Comparison of ENCODE assay signal across 16 cellular contexts in the genomic region with DNA sequence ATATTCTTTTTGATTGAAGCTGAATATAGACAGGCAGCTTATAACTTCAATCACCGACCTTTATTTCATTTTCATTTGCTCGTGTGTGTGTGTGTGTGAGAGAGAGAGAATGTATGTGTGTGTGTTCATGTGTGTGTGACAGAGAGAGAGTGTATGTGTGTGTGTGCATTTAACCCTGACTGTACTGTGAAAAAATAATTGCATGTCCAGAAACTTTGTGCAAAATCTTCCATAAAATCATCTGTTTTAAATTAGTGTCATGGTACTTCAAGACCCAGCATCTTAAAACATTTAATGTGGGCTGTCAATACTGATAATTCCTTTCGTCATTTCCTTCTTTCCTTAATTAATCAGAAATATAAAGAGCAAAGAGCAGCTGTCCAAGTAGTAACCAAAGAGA. TPM values are rescaled to one million over a fixed set of nuclear protein-coding genes. Genes with fewer than 3 reads are reported as not detected.
DNase-seq lines count a peak whose midpoint lies in the region; TF ChIP-seq lines count a peak whose summit lies in the region.
"Had no signal": no experiment of that assay in that cellular context is flagged by ENCODE, and none has a peak within 500 bp of the region (broad histone marks: within the 10 kb centered on the region; RNA-seq: fewer than 3 reads in every experiment).

No MANE protein-coding gene starts in this region.

- H3K4me1 ChIP-seq in Peyer's patch (no peaks in the 10 kb centered on the region), rectal smooth muscle tissue (ENCODE audit: control insufficient read depth, insufficient read depth, low read length) (peaks cover 11% of the 10 kb centered on the region)

- peak overlapping the region in 3 of 4 donors; percentile 31 to 68 (median 48) for H3K27ac ChIP-seq in Peyer's patch
- peak overlapping the region; percentile 64 for H3K27ac ChIP-seq in rectal smooth muscle tissue (ENCODE audit: low read depth, low read length)
- H3K27ac ChIP-seq: HL-60 had no signal

- H3K36me3 Mint-ChIP-seq in osteocyte (ENCODE audit: unreplicated experiment): peaks cover 16% of the 10 kb centered on the region

- peaks cover 46% of the 10 kb centered on the region for H3K4me1 Mint-ChIP-seq in osteocyte (ENCODE audit: unreplicated experiment)
- H3K4me1 Mint-ChIP-seq: B cell had no signal

- no peak overlapping the region for H3K9ac ChIP-seq in rectal smooth muscle tissue (ENCODE audit: low read length)

- H3K4me3 Mint-ChIP-seq in osteocyte (ENCODE audit: unreplicated experiment): no peak overlapping the region
- H3K4me3 Mint-ChIP-seq: B cell; dendritic cell treated with granulocyte-macrophage colony-stimulating factor and Interleukin-4, amounts not matched to agents 40 ng/mL and 50 ng/mL, for 4 days had no signal

- TF ChIP-seq POLR2A in Peyer's patch (IDR thresholded peaks at IDR 0.05): no peak

- CTCF ChIA-PET in AG04449 (lab: Yijun Ruan, JAX): interaction anchor here (0.6 to 6.7 kb wide), 11 partner anchors 9 to 203 kb away, joined by 3 to 100 read pairs (median 5); partner anchors contain the start of gene LUM

- POLR2A ChIA-PET in AG04449 (lab: Yijun Ruan, JAX): interaction anchor here (1.0 kb wide), 1 partner anchor 8 kb away, joined by 4 read pairs; no protein-coding TSS in a partner anchor

- no peaks in the 10 kb centered on the region for H3K36me3 ChIP-seq in Peyer's patch
- H3K36me3 ChIP-seq in rectal smooth muscle tissue (ENCODE audit: control insufficient read depth, insufficient read depth, low read length): no peaks in the 10 kb centered on the region

- H3K27me3 Mint-ChIP-seq in osteocyte (ENCODE audit: unreplicated experiment): no peaks in the 10 kb centered on the region
- H3K27me3 Mint-ChIP-seq: B cell; dendritic cell treated with granulocyte-macrophage colony-stimulating factor and Interleukin-4, amounts not matched to agents 40 ng/mL and 50 ng/mL, for 4 days had no signal

- H3K4me3 ChIP-seq in AG04449 (ENCODE audit: low read depth, low read length): peak overlapping the region; percentile 62
- peak overlapping the region in 2 of 4 donors; percentile 4 to 37 for H3K4me3 ChIP-seq in Peyer's patch
- H3K4me3 ChIP-seq in rectal smooth muscle tissue (ENCODE audit: low read length): peak overlapping the region; percentile 54

- no peak for DNase-seq in AG04449 (ENCODE audit: low read depth, low spot score)
- no peak for DNase-seq in Peyer's patch
- peak; percentile 60 for DNase-seq in fibroblast of peridontal ligament (ENCODE audit: extremely low read depth)
- DNase-seq in osteocyte (ENCODE audit: extremely low spot score, unreplicated experiment): no peak
- DNase-seq in germinal center (ENCODE audit: low spot score): no peak
- no peak for DNase-seq in EL
- no peak for DNase-seq in SKM-1 (lab: John Stamatoyannopoulos, UW; ENCODE audit: unreplicated experiment)
- DNase-seq: activated CD4-positive, alpha-beta T cell treated with anti-CD3 and anti-CD28 coated beads, Interleukin-2, amount 50 U/mL, for 4 hours; activated naive CD4-positive, alpha-beta T cell; GDM1; stimulated activated naive CD8-positive, alpha-beta T cell treated with anti-CD3 and anti-CD28 coated beads, Interleukin-15, Interleukin-2, amounts not matched to agents 100 U/mL and 50 U/mL, for 24 hours had no signal

- no peak overlapping the region for H3K27ac Mint-ChIP-seq in osteocyte (ENCODE audit: unreplicated experiment)
- H3K27ac Mint-ChIP-seq: B cell; dendritic cell treated with granulocyte-macrophage colony-stimulating factor and Interleukin-4, amounts not matched to agents 40 ng/mL and 50 ng/mL, for 4 days had no signal

- TF ChIP-seq CTCF in AG04449 (IDR thresholded peaks at IDR 0.05; ENCODE audit: insufficient read depth, low read length, missing control alignments) (no peak), Peyer's patch (IDR thresholded peaks at IDR 0.05) (no peak), osteocyte (IDR thresholded peaks at IDR 0.05) (no peak)

- H3K9me3 Mint-ChIP-seq in osteocyte (ENCODE audit: unreplicated experiment): no peaks in the 10 kb centered on the region
- H3K9me3 Mint-ChIP-seq: dendritic cell treated with granulocyte-macrophage colony-stimulating factor and Interleukin-4, amounts not matched to agents 40 ng/mL and 50 ng/mL, for 4 days had no signal

- H3K9me3 ChIP-seq in Peyer's patch: no peaks in the 10 kb centered on the region

- no peaks in the 10 kb centered on the region for H3K27me3 ChIP-seq in Peyer's patch
- H3K27me3 ChIP-seq in rectal smooth muscle tissue (ENCODE audit: control insufficient read depth, insufficient read depth, low read length): no peaks in the 10 kb centered on the region

RNA-seq across cellular contexts. Expression of gene DCN, which starts 1.6 kb away (rescaled TPM):
- total RNA-seq in Peyer's patch (100 to 1,000 TPM; 142 to 543 (median 309) TPM), osteocyte (2,230 and 2,247 TPM in 2 replicates)
- total RNA-seq: B cell; T-helper 1 cell treated with Interleukin-12 subunit alpha and Interleukin-12 subunit beta and Interleukin-4 antibody, amounts not matched to agents 30 ng/mL and 1 ng/mL, for 36 hours had no signal
